1 cellular context compared by ENCODE assay signal in genomic region chr3:54962200-54962599, GRCh38.
TF ChIP-seq lines count a peak whose summit lies in the region.

No MANE protein-coding gene starts in this region.

TF ChIP-seq in SK-N-SH treated with all-trans-retinoic acid at 6 μM for 48 hours, 23 proteins besides CTCF, POLR2A, EP300 and RAD21 (continued from another document):
- TF ChIP-seq, protein P1, sequence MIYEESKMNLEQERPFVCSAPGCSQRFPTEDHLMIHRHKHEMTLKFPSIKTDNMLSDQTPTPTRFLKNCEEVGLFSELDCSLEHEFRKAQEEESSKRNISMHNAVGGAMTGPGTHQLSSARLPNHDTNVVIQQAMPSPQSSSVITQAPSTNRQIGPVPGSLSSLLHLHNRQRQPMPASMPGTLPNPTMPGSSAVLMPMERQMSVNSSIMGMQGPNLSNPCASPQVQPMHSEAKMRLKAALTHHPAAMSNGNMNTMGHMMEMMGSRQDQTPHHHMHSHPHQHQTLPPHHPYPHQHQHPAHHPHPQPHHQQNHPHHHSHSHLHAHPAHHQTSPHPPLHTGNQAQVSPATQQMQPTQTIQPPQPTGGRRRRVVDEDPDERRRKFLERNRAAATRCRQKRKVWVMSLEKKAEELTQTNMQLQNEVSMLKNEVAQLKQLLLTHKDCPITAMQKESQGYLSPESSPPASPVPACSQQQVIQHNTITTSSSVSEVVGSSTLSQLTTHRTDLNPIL (CRISPR knock-in tag; IDR thresholded peaks at IDR 0.05; ENCODE audit: low read depth) = no peak
- TF ChIP-seq ZNF565 (CRISPR knock-in tag; conservative IDR thresholded peaks at IDR 0.05; ENCODE audit: low read depth) = no peak
- TF ChIP-seq, protein P2, sequence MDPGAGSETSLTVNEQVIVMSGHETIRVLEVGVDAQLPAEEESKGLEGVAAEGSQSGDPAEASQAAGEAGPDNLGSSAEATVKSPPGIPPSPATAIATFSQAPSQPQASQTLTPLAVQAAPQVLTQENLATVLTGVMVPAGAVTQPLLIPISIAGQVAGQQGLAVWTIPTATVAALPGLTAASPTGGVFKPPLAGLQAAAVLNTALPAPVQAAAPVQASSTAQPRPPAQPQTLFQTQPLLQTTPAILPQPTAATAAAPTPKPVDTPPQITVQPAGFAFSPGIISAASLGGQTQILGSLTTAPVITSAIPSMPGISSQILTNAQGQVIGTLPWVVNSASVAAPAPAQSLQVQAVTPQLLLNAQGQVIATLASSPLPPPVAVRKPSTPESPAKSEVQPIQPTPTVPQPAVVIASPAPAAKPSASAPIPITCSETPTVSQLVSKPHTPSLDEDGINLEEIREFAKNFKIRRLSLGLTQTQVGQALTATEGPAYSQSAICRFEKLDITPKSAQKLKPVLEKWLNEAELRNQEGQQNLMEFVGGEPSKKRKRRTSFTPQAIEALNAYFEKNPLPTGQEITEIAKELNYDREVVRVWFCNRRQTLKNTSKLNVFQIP (CRISPR knock-in tag; IDR thresholded peaks at IDR 0.05; ENCODE audit: borderline replicate concordance, low read depth) = no peak
- no peak for TF ChIP-seq OSR1 (CRISPR knock-in tag; IDR thresholded peaks at IDR 0.05)
- TF ChIP-seq PPARA (CRISPR knock-in tag; IDR thresholded peaks at IDR 0.05; ENCODE audit: borderline replicate concordance) = no peak
- TF ChIP-seq ISL1 (CRISPR knock-in tag; IDR thresholded peaks at IDR 0.05) = no peak
- TF ChIP-seq ZFP3 (CRISPR knock-in tag; IDR thresholded peaks at IDR 0.05) = no peak
- TF ChIP-seq, protein P3, sequence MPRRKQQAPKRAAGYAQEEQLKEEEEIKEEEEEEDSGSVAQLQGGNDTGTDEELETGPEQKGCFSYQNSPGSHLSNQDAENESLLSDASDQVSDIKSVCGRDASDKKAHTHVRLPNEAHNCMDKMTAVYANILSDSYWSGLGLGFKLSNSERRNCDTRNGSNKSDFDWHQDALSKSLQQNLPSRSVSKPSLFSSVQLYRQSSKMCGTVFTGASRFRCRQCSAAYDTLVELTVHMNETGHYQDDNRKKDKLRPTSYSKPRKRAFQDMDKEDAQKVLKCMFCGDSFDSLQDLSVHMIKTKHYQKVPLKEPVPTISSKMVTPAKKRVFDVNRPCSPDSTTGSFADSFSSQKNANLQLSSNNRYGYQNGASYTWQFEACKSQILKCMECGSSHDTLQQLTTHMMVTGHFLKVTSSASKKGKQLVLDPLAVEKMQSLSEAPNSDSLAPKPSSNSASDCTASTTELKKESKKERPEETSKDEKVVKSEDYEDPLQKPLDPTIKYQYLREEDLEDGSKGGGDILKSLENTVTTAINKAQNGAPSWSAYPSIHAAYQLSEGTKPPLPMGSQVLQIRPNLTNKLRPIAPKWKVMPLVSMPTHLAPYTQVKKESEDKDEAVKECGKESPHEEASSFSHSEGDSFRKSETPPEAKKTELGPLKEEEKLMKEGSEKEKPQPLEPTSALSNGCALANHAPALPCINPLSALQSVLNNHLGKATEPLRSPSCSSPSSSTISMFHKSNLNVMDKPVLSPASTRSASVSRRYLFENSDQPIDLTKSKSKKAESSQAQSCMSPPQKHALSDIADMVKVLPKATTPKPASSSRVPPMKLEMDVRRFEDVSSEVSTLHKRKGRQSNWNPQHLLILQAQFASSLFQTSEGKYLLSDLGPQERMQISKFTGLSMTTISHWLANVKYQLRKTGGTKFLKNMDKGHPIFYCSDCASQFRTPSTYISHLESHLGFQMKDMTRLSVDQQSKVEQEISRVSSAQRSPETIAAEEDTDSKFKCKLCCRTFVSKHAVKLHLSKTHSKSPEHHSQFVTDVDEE (CRISPR knock-in tag; IDR thresholded peaks at IDR 0.05) = no peak
- TF ChIP-seq, protein P4, sequence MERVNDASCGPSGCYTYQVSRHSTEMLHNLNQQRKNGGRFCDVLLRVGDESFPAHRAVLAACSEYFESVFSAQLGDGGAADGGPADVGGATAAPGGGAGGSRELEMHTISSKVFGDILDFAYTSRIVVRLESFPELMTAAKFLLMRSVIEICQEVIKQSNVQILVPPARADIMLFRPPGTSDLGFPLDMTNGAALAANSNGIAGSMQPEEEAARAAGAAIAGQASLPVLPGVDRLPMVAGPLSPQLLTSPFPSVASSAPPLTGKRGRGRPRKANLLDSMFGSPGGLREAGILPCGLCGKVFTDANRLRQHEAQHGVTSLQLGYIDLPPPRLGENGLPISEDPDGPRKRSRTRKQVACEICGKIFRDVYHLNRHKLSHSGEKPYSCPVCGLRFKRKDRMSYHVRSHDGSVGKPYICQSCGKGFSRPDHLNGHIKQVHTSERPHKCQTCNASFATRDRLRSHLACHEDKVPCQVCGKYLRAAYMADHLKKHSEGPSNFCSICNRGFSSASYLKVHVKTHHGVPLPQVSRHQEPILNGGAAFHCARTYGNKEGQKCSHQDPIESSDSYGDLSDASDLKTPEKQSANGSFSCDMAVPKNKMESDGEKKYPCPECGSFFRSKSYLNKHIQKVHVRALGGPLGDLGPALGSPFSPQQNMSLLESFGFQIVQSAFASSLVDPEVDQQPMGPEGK (CRISPR knock-in tag; IDR thresholded peaks at IDR 0.05; ENCODE audit: borderline replicate concordance) = no peak
- no peak for TF ChIP-seq ZNF8 (CRISPR knock-in tag; IDR thresholded peaks at IDR 0.05)
- TF ChIP-seq TCF4 (CRISPR knock-in tag; IDR thresholded peaks at IDR 0.05; ENCODE audit: borderline replicate concordance) = no peak
